ENCODE assay signal across 31 cellular contexts in genomic region chr4:5575941-5576340, GRCh38.
A peak's percentile ranks its signal among the peaks of the same experiment; 100 is the strongest.
DNase-seq lines count a peak whose midpoint lies in the region; ATAC-seq and TF ChIP-seq lines count a peak whose summit lies in the region.
"Had no signal": no experiment of that assay in that cellular context is flagged by ENCODE, and none has a peak within 500 bp of the region (broad histone marks: within the 10 kb centered on the region; RNA-seq: fewer than 3 reads in every experiment).

No MANE protein-coding gene starts in this region.

- H3K4me3 ChIP-seq in esophagus muscularis mucosa: no peak overlapping the region
- H3K4me3 ChIP-seq in neuronal stem cell (ENCODE audit: low read length in 2 of 2): no peak overlapping the region
- H3K4me3 ChIP-seq in SJCRH30: no peak overlapping the region
- H3K4me3 ChIP-seq: A549; BLaER1; BLaER1 treated with 17β-estradiol and CSF1 and Interleukin-3, amounts not matched to agents 10 nM and 100 nM had no signal

- no peak overlapping the region for H3K4ac ChIP-seq in neuronal stem cell (ENCODE audit: low read length)

- 66% methylated on average over 5 of the region's 5 CpGs for WGBS in esophagus muscularis mucosa
- no CpG with 5 or more reads among the region's 5 CpGs for WGBS in neuronal stem cell (ENCODE audit: extremely low coverage in 2 of 2, insufficient read length in 2 of 2, insufficient replicate concordance in 1 of 2), 2 donors

- H3K9ac ChIP-seq in neuronal stem cell (ENCODE audit: low read depth, low read length, poor library complexity): peak overlapping the region; percentile 64
- H3K9ac ChIP-seq: BLaER1; BLaER1 treated with 17β-estradiol and CSF1 and Interleukin-3, amounts not matched to agents 10 nM and 100 nM had no signal

- H3K36me3 ChIP-seq in esophagus muscularis mucosa (peaks cover 5 to 93% (median 45%) of the 10 kb centered on the region in 4 donors), neuronal stem cell (replicated peaks in 1 of 2; ENCODE audit: control insufficient read depth in 2 of 2, insufficient read depth in 2 of 2, low read length in 2 of 2) (peaks cover 0 to 12% of the 10 kb centered on the region in 2 donors), SJCRH30 (peaks cover 20% of the 10 kb centered on the region)
- H3K36me3 ChIP-seq: BE2C had no signal

- H3K4me1 ChIP-seq in esophagus muscularis mucosa (no peaks in the 10 kb centered on the region), neuronal stem cell (ENCODE audit: control insufficient read depth in 2 of 2, insufficient read depth in 1 of 2, low read depth in 1 of 2, low read length in 2 of 2) (peaks cover 0 to 4% of the 10 kb centered on the region in 2 donors), SJCRH30 (no peaks in the 10 kb centered on the region)
- H3K4me1 ChIP-seq: A549, BE2C, Caco-2 had no signal

- peak overlapping the region; percentile 32 for H3K14ac ChIP-seq in neuronal stem cell (ENCODE audit: low read length)

- DNase-seq in Right ventricle myocardium inferior (ENCODE audit: missing footprints) (peak; percentile 58), cardiac septum (ENCODE audit: low spot score) (no peak), esophagus muscularis mucosa (ENCODE audit: extremely low spot score) (peak; percentile 66), neuronal stem cell (ENCODE audit: low spot score) (no peak), SJCRH30 (no peak), cerebellum (ENCODE audit: low spot score) (no peak)
- DNase-seq: 8988T; ACHN; AML-193; BE2C; C1 segment of cervical spinal cord; Caco-2; Calu3; CD4-positive, alpha-beta memory T cell; CD4-positive, alpha-beta T cell; CD4-positive, CD25-positive, alpha-beta regulatory T cell; CD8-positive, alpha-beta memory T cell; CD8-positive, alpha-beta T cell; COR-L47; DMS 273 treated with DMSO at 0.1 percent for 48 hours; DMS153; DMS53; DMS79; DMS79 treated with DMSO at 0.1 percent for 48 hours; DND-41; EL had no signal

- H3K27ac ChIP-seq in esophagus muscularis mucosa (replicated peaks in 1 of 4) (no peak overlapping the region), neuronal stem cell (replicated peaks; ENCODE audit: low read length) (no peak overlapping the region), SJCRH30 (no peak overlapping the region)
- H3K27ac ChIP-seq: 22Rv1; A549; BLaER1; BLaER1 treated with 17β-estradiol and CSF1 and Interleukin-3, amounts not matched to agents 10 nM and 100 nM; C4-2B had no signal

- TF ChIP-seq CTCF in esophagus muscularis mucosa (IDR thresholded peaks at IDR 0.05): no peak

- H2BK15ac ChIP-seq in neuronal stem cell (ENCODE audit: low read length): no peak overlapping the region

- TF ChIP-seq EP300 in esophagus muscularis mucosa (IDR thresholded peaks at IDR 0.05): no peak

- no peak for ATAC-seq in Right ventricle myocardium inferior
- ATAC-seq: A549; CD8-positive, alpha-beta T cell had no signal

- H3K9me3 ChIP-seq in esophagus muscularis mucosa: no peaks in the 10 kb centered on the region
- peaks cover 0 to 2% of the 10 kb centered on the region in 2 donors for H3K9me3 ChIP-seq in neuronal stem cell (replicated peaks in 1 of 2; ENCODE audit: control insufficient read depth in 2 of 2, insufficient read depth in 1 of 2, low read depth in 1 of 2, low read length in 2 of 2)
- H3K9me3 ChIP-seq in SJCRH30 (replicated peaks): no peaks in the 10 kb centered on the region
- H3K9me3 ChIP-seq: A549, BE2C, BLaER1, Caco-2 had no signal

- no peak overlapping the region for H2AK5ac ChIP-seq in neuronal stem cell (ENCODE audit: low read depth, low read length)

- no peak overlapping the region for H2BK5ac ChIP-seq in neuronal stem cell (ENCODE audit: low read length)

- TF ChIP-seq POLR2A in esophagus muscularis mucosa (IDR thresholded peaks at IDR 0.05; ENCODE audit: low read depth): no peak

- no peak overlapping the region for H2AFZ ChIP-seq in neuronal stem cell (ENCODE audit: low read length)

- intact Hi-C loops in Right ventricle myocardium inferior (cut with DNase I) (no loop called here), cardiac septum (cut with DNase I) (no loop called here), esophagus muscularis mucosa (cut with DNase I) (no loop called here)

- H3K27me3 ChIP-seq in esophagus muscularis mucosa (no peaks in the 10 kb centered on the region), neuronal stem cell (ENCODE audit: control insufficient read depth in 3 of 3, insufficient read depth in 3 of 3, low read depth in 1 of 3, low read length in 3 of 3) (no peaks in the 10 kb centered on the region), SJCRH30 (no peaks in the 10 kb centered on the region)
- H3K27me3 ChIP-seq: BE2C; BLaER1; BLaER1 treated with 17β-estradiol and CSF1 and Interleukin-3, amounts not matched to agents 10 nM and 100 nM had no signal

- no peak overlapping the region for H3K18ac ChIP-seq in neuronal stem cell (ENCODE audit: low read length)

- H3K23ac ChIP-seq in neuronal stem cell (ENCODE audit: low read depth, low read length, poor library complexity): peak overlapping the region; percentile 50

- no peak overlapping the region for H4K8ac ChIP-seq in neuronal stem cell (ENCODE audit: low read depth, low read length)

- H4K91ac ChIP-seq in neuronal stem cell (ENCODE audit: low read depth, low read length, poor library complexity): no peak overlapping the region

- no peak overlapping the region for H3K4me2 ChIP-seq in neuronal stem cell (ENCODE audit: insufficient read depth, low read length, poor library complexity, severe bottlenecking)
- H3K4me2 ChIP-seq: A549; BLaER1; BLaER1 treated with 17β-estradiol and CSF1 and Interleukin-3, amounts not matched to agents 10 nM and 100 nM had no signal

- H2BK120ac ChIP-seq in neuronal stem cell (ENCODE audit: low read depth, low read length): no peak overlapping the region

- no peak overlapping the region for H2BK12ac ChIP-seq in neuronal stem cell (ENCODE audit: low read length)

- no peaks in the 10 kb centered on the region for H3K79me1 ChIP-seq in neuronal stem cell (ENCODE audit: low read depth, low read length)

Comparison
In these comparisons a context has a peak if more than half of its experiments do, and no peak if none do; other contexts are left out.
1. DNase-seq: peak in Right ventricle myocardium inferior (single experiment) and esophagus muscularis mucosa (single experiment); none in cardiac septum (single experiment), neuronal stem cell (single experiment), SJCRH30 (0 of 2) and cerebellum (single experiment).